In genomic region chr2:239280296-239281017, GRCh38 we compare ENCODE assay signal across 8 cellular contexts.
DNase-seq lines count a peak whose midpoint lies in the region; ATAC-seq and TF ChIP-seq lines count a peak whose summit lies in the region.
"Not testable (repeated sequence)": the region's sequence is repeated elsewhere in the genome, so short reads cannot be mapped to it uniquely, and the experiment has no call there.

No MANE protein-coding gene starts in this region.

- ATAC-seq in sciatic nerve, result peak; percentile 44

- H3K9me3 ChIP-seq in endodermal cell (ENCODE audit: control insufficient read depth, low read length), result not testable (repeated sequence)

- intact Hi-C loops in sciatic nerve (cut with DNase I), result not testable (repeated sequence)

- not testable (repeated sequence) for H3K9ac ChIP-seq in endodermal cell (ENCODE audit: extremely low read depth, low read length, poor library complexity, severe bottlenecking)

- not testable (repeated sequence) for H3K27ac Mint-ChIP-seq in endodermal cell, type B pancreatic cell

- not testable (repeated sequence) for H3K27me3 Mint-ChIP-seq in endodermal cell (ENCODE audit: insufficient read depth); type B pancreatic cell

- H3K4me3 ChIP-seq in endodermal cell (ENCODE audit: low read length), result not testable (repeated sequence)

- H3K27me3 ChIP-seq in endodermal cell (ENCODE audit: control insufficient read depth, insufficient read depth, low read length, poor library complexity, severe bottlenecking), result not testable (repeated sequence)

- not testable (repeated sequence) for H3K4me1 ChIP-seq in endodermal cell (ENCODE audit: control insufficient read depth, insufficient read depth, low read length)

- 93 to 94% methylated on average over 13 to 14 of the region's 14 CpGs for WGBS in endodermal cell (ENCODE audit: insufficient coverage in 1 of 2, insufficient read length in 1 of 2), 2 experiments

- H3K27ac ChIP-seq in endodermal cell (ENCODE audit: low read depth, low read length), result not testable (repeated sequence)

- H3K4me3 Mint-ChIP-seq in endodermal cell, type B pancreatic cell: not testable (repeated sequence)

- not testable (repeated sequence) for H3K4me1 Mint-ChIP-seq in endodermal cell
- H3K4me1 Mint-ChIP-seq in type B pancreatic cell (ENCODE audit: unreplicated experiment), result peaks cover 21% of the 10 kb centered on the region

- not testable (repeated sequence) for H3K36me3 ChIP-seq in endodermal cell (ENCODE audit: control insufficient read depth, insufficient read depth, low read length)

- not testable (repeated sequence) for H3K36me3 Mint-ChIP-seq in endodermal cell (ENCODE audit: low read depth); type B pancreatic cell

- TF ChIP-seq CTCF in endodermal cell (conservative IDR thresholded peaks at IDR 0.05); type B pancreatic cell (conservative IDR thresholded peaks at IDR 0.05): not testable (repeated sequence)

- peak; percentile 88 for DNase-seq in COLO668 (lab: John Stamatoyannopoulos, UW; ENCODE audit: unreplicated experiment)
- DNase-seq in LoVo (ENCODE audit: low spot score), result peak; percentile 41
- DNase-seq in SHP77 treated with DMSO at 0.1 percent for 48 hours (lab: John Stamatoyannopoulos, UW), result peak; percentile 65
- peak; percentile 73 to 77 for DNase-seq in activated T-cell treated with anti-CD3 and anti-CD28 coated beads, Interleukin-2, amount 50 U/mL, for 48 hours
- peak; percentile 36 for DNase-seq in endodermal cell
- DNase-seq in hepatic stellate cell (ENCODE audit: low spot score), result peak; percentile 54
- DNase-seq in sciatic nerve (ENCODE audit: low spot score), result peak; percentile 68
- peak; percentile 42 for DNase-seq in type B pancreatic cell (ENCODE audit: extremely low spot score, unreplicated experiment)

- H3K9me3 Mint-ChIP-seq in endodermal cell, type B pancreatic cell: not testable (repeated sequence)

Comparison
In these comparisons a context has a peak if more than half of its experiments do, and no peak if none do; other contexts are left out.
1. DNase-seq: peak in every context shown above with its lines; median percentile 88 in COLO668; 75 in activated T-cell treated with anti-CD3 and anti-CD28 coated beads, Interleukin-2, amount 50 U/mL, for 48 hours; 68 in sciatic nerve; 65 in SHP77 treated with DMSO at 0.1 percent for 48 hours; 54 in hepatic stellate cell; 42 in type B pancreatic cell; 41 in LoVo; 36 in endodermal cell.